ENCODE assay signal across 16 cellular contexts in genomic region chr3:36166477-36166876, GRCh38.
DNase-seq lines count a peak whose midpoint lies in the region; ATAC-seq and TF ChIP-seq lines count a peak whose summit lies in the region.
"Had no signal": no experiment of that assay in that cellular context is flagged by ENCODE, and none has a peak within 500 bp of the region (broad histone marks: within the 10 kb centered on the region; RNA-seq: fewer than 3 reads in every experiment).

No MANE protein-coding gene starts in this region.

- peak; percentile 84 for DNase-seq in ACHN
- peak; percentile 95 for DNase-seq in HT1080 (ENCODE audit: low read depth)
- DNase-seq in adrenal gland = peak; percentile 39 to 75 (median 71)
- peak; percentile 17 for DNase-seq in hepatic stellate cell (ENCODE audit: low spot score)
- DNase-seq in activated CD4-positive, alpha-beta T cell treated with anti-CD3 and anti-CD28 coated beads for 36 hours = no peak
- DNase-seq in activated naive CD8-positive, alpha-beta T cell treated with anti-CD3 and anti-CD28 coated beads, Interleukin-2, amount 50 U/mL, for 24 hours = no peak
- DNase-seq in Right ventricle myocardium inferior (ENCODE audit: missing footprints) = no peak
- DNase-seq in GM13977 (ENCODE audit: low spot score) = no peak
- DNase-seq: activated CD8-positive, alpha-beta T cell treated with anti-CD3 and anti-CD28 coated beads, Interleukin-2, amount 10 ng/mL, durations not matched to agents 7 days and 5 days; activated naive CD4-positive, alpha-beta T cell treated with anti-CD3 and anti-CD28 coated beads, Interleukin-2, amount 10 ng/mL, durations not matched to agents 7 days and 5 days; colonic mucosa; lower lobe of right lung; stimulated activated CD8-positive, alpha-beta memory T cell treated with anti-CD3 and anti-CD28 coated beads, Interleukin-4, amount 100 ng/mL, for 48 hours had no signal

- TF ChIP-seq POLR2A in adrenal gland (IDR thresholded peaks at IDR 0.05) = no peak

- H3K27ac ChIP-seq in adrenal gland = no peak overlapping the region
- H3K27ac ChIP-seq: colonic mucosa, lower lobe of right lung, vagina had no signal

- WGBS in adrenal gland, 4 donors = 58 to 69% (median 64%) methylated on average over 3 of the region's 3 CpGs

- no peaks in the 10 kb centered on the region for H3K36me3 ChIP-seq in adrenal gland (replicated peaks in 1 of 2)
- H3K36me3 ChIP-seq: colonic mucosa, lower lobe of right lung, vagina had no signal

- no peak overlapping the region for H3K4me3 ChIP-seq in adrenal gland
- H3K4me3 ChIP-seq: colonic mucosa, lower lobe of right lung, vagina had no signal

- intact Hi-C loops in adrenal gland (cut with DNase I) = no loop called here
- intact Hi-C loops in activated CD4-positive, alpha-beta T cell treated with anti-CD3 and anti-CD28 coated beads for 36 hours (cut with DNase I, micrococcal nuclease) = no loop called here
- intact Hi-C loops in Right ventricle myocardium inferior (cut with DNase I) = no loop called here

- H3K27ac Mint-ChIP-seq in activated CD4-positive, alpha-beta T cell treated with anti-CD3 and anti-CD28 coated beads for 36 hours = no peak overlapping the region
- H3K27ac Mint-ChIP-seq in activated naive CD8-positive, alpha-beta T cell treated with anti-CD3 and anti-CD28 coated beads, Interleukin-2, amount 50 U/mL, for 24 hours = no peak overlapping the region
- H3K27ac Mint-ChIP-seq: activated CD8-positive, alpha-beta T cell treated with anti-CD3 and anti-CD28 coated beads, Interleukin-2, amount 10 ng/mL, durations not matched to agents 7 days and 5 days; activated naive CD4-positive, alpha-beta T cell treated with anti-CD3 and anti-CD28 coated beads, Interleukin-2, amount 10 ng/mL, durations not matched to agents 7 days and 5 days; B cell; T-helper 1 cell treated with Interleukin-12 subunit alpha and Interleukin-12 subunit beta and Interleukin-4 antibody, amounts not matched to agents 30 μg/mL and 1 μg/mL, for 36 hours had no signal

- in situ Hi-C loops in ACHN (cut with HindIII; ENCODE audit: low pct_ligation_motif_present, low pct_unique_long_range_greater_than_20kb, low sequenced_read_pairs) = no loop called here
- in situ Hi-C loops in GM13977 (cut with MboI; ENCODE audit: low pct_unique_long_range_greater_than_20kb, low sequenced_read_pairs, unreplicated experiment) = no loop called here

- ATAC-seq in activated CD4-positive, alpha-beta T cell treated with anti-CD3 and anti-CD28 coated beads for 36 hours = no peak
- ATAC-seq in activated naive CD8-positive, alpha-beta T cell treated with anti-CD3 and anti-CD28 coated beads, Interleukin-2, amount 50 U/mL, for 24 hours = no peak
- no peak for ATAC-seq in Right ventricle myocardium inferior
- ATAC-seq: activated CD8-positive, alpha-beta T cell treated with anti-CD3 and anti-CD28 coated beads, Interleukin-2, amount 10 ng/mL, durations not matched to agents 7 days and 5 days; lower lobe of right lung had no signal

- H3K9me3 Mint-ChIP-seq in activated CD4-positive, alpha-beta T cell treated with anti-CD3 and anti-CD28 coated beads for 36 hours (ENCODE audit: low read depth) = peaks cover 1% of the 10 kb centered on the region
- H3K9me3 Mint-ChIP-seq in activated naive CD8-positive, alpha-beta T cell treated with anti-CD3 and anti-CD28 coated beads, Interleukin-2, amount 50 U/mL, for 24 hours = peaks cover 3% of the 10 kb centered on the region
- H3K9me3 Mint-ChIP-seq: activated naive CD4-positive, alpha-beta T cell treated with anti-CD3 and anti-CD28 coated beads, Interleukin-2, amount 10 ng/mL, durations not matched to agents 7 days and 5 days; T-helper 1 cell treated with Interleukin-12 subunit alpha and Interleukin-12 subunit beta and Interleukin-4 antibody, amounts not matched to agents 30 μg/mL and 1 μg/mL, for 36 hours had no signal

- TF ChIP-seq CTCF in adrenal gland (IDR thresholded peaks at IDR 0.05) (no peak), GM13977 (IDR thresholded peaks at IDR 0.05; ENCODE audit: extremely low read depth, insufficient read depth, missing control alignments) (no peak)

- no peak overlapping the region for H3K4me3 Mint-ChIP-seq in activated CD4-positive, alpha-beta T cell treated with anti-CD3 and anti-CD28 coated beads for 36 hours
- no peak overlapping the region for H3K4me3 Mint-ChIP-seq in activated naive CD8-positive, alpha-beta T cell treated with anti-CD3 and anti-CD28 coated beads, Interleukin-2, amount 50 U/mL, for 24 hours
- H3K4me3 Mint-ChIP-seq: activated CD8-positive, alpha-beta T cell treated with anti-CD3 and anti-CD28 coated beads, Interleukin-2, amount 10 ng/mL, durations not matched to agents 7 days and 5 days; activated naive CD4-positive, alpha-beta T cell treated with anti-CD3 and anti-CD28 coated beads, Interleukin-2, amount 10 ng/mL, durations not matched to agents 7 days and 5 days; B cell; T-helper 1 cell treated with Interleukin-12 subunit alpha and Interleukin-12 subunit beta and Interleukin-4 antibody, amounts not matched to agents 30 μg/mL and 1 μg/mL, for 36 hours had no signal

- H3K4me1 Mint-ChIP-seq in activated CD4-positive, alpha-beta T cell treated with anti-CD3 and anti-CD28 coated beads for 36 hours = no peaks in the 10 kb centered on the region
- no peaks in the 10 kb centered on the region for H3K4me1 Mint-ChIP-seq in activated naive CD8-positive, alpha-beta T cell treated with anti-CD3 and anti-CD28 coated beads, Interleukin-2, amount 50 U/mL, for 24 hours
- H3K4me1 Mint-ChIP-seq: activated naive CD4-positive, alpha-beta T cell treated with anti-CD3 and anti-CD28 coated beads, Interleukin-2, amount 10 ng/mL, durations not matched to agents 7 days and 5 days; B cell had no signal

- POLR2A ChIA-PET in activated CD4-positive, alpha-beta T cell treated with anti-CD3 and anti-CD28 coated beads for 36 hours (lab: Charles Lee) = no interaction called here

- CTCF ChIA-PET in activated CD4-positive, alpha-beta T cell treated with anti-CD3 and anti-CD28 coated beads for 36 hours (lab: Charles Lee) = no interaction called here

- H3K36me3 Mint-ChIP-seq in activated CD4-positive, alpha-beta T cell treated with anti-CD3 and anti-CD28 coated beads for 36 hours (ENCODE audit: low read depth) = no peaks in the 10 kb centered on the region
- H3K36me3 Mint-ChIP-seq in activated naive CD8-positive, alpha-beta T cell treated with anti-CD3 and anti-CD28 coated beads, Interleukin-2, amount 50 U/mL, for 24 hours (ENCODE audit: low read depth) = no peaks in the 10 kb centered on the region
- H3K36me3 Mint-ChIP-seq: activated naive CD4-positive, alpha-beta T cell treated with anti-CD3 and anti-CD28 coated beads, Interleukin-2, amount 10 ng/mL, durations not matched to agents 7 days and 5 days had no signal

- no peaks in the 10 kb centered on the region for H3K27me3 ChIP-seq in adrenal gland
- H3K27me3 ChIP-seq: colonic mucosa, vagina had no signal

- H3K4me1 ChIP-seq in adrenal gland (replicated peaks in 1 of 2) = no peaks in the 10 kb centered on the region
- H3K4me1 ChIP-seq: colonic mucosa, lower lobe of right lung, vagina had no signal

- H3K9me3 ChIP-seq in adrenal gland (replicated peaks in 1 of 3) = no peaks in the 10 kb centered on the region
- H3K9me3 ChIP-seq: colonic mucosa, lower lobe of right lung, vagina had no signal

- peaks cover 2% of the 10 kb centered on the region for H3K27me3 Mint-ChIP-seq in activated CD4-positive, alpha-beta T cell treated with anti-CD3 and anti-CD28 coated beads for 36 hours
- no peaks in the 10 kb centered on the region for H3K27me3 Mint-ChIP-seq in activated naive CD8-positive, alpha-beta T cell treated with anti-CD3 and anti-CD28 coated beads, Interleukin-2, amount 50 U/mL, for 24 hours
- H3K27me3 Mint-ChIP-seq: activated naive CD4-positive, alpha-beta T cell treated with anti-CD3 and anti-CD28 coated beads, Interleukin-2, amount 10 ng/mL, durations not matched to agents 7 days and 5 days; B cell had no signal

Comparison
In these comparisons a context has a peak if more than half of its experiments do, and no peak if none do; other contexts are left out.
1. DNase-seq: peak in ACHN (single experiment), HT1080 (single experiment), adrenal gland (7 of 7) and hepatic stellate cell (single experiment); none in activated CD4-positive, alpha-beta T cell treated with anti-CD3 and anti-CD28 coated beads for 36 hours (single experiment), activated naive CD8-positive, alpha-beta T cell treated with anti-CD3 and anti-CD28 coated beads, Interleukin-2, amount 50 U/mL, for 24 hours (single experiment), Right ventricle myocardium inferior (single experiment) and GM13977 (single experiment).